ENCODE assay signal across 1 cellular context in genomic region chr16:53132406-53132805, GRCh38.
TF ChIP-seq lines count a peak whose summit lies in the region.

No MANE protein-coding gene starts in this region.

TF ChIP-seq in IMR-90, 13 proteins besides CTCF, POLR2A, EP300 and RAD21 (continued from another document):
- no peak for TF ChIP-seq USF2 (IDR thresholded peaks at IDR 0.05; ENCODE audit: low read depth, low read length)
